Comparison of ENCODE assay signal across 8 cellular contexts in the genomic region with DNA sequence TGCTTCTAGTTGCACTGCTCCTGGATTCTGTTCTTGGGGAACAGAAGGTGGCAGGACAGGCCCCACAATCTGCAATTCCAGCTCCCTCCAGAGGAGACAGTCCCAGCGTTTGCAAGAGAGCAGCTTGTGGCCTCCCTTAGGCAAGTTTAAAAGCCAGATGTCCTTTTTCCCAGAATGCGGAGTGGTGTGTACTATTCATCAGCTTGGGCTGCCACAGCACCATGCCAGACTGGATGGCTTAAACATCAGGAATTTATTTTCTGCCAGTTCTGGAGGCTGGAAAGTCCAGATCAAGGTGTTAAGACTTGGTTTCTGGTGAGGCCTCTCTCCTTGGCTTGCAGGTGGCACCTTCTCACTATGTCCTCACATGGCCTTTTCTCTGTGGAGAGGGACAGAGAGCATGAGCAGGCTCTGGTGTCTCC. TPM values are rescaled to one million over a fixed set of nuclear protein-coding genes. Genes with fewer than 3 reads are reported as not detected.
DNase-seq lines count a peak whose midpoint lies in the region; ATAC-seq and TF ChIP-seq lines count a peak whose summit lies in the region.

No MANE protein-coding gene starts in this region.

- intact Hi-C loops in activated CD4-positive, alpha-beta T cell treated with anti-CD3 and anti-CD28 coated beads for 36 hours (cut with DNase I, micrococcal nuclease) = no loop called here
- intact Hi-C loops in body of pancreas (cut with DNase I) = no loop called here
- intact Hi-C loops in left colon (cut with DNase I, micrococcal nuclease) = no loop called here

- TF ChIP-seq POLR2A in NB4 (IDR thresholded peaks at IDR 0.05; ENCODE audit: extremely low read depth, insufficient read length) (no peak), body of pancreas (IDR thresholded peaks at IDR 0.05) (no peak)

- CTCF ChIA-PET in activated CD4-positive, alpha-beta T cell treated with anti-CD3 and anti-CD28 coated beads for 36 hours (lab: Charles Lee) = interaction anchor here (1.2 kb wide), 1 partner anchor 9 kb away, joined by 5 read pairs; no protein-coding TSS in a partner anchor

- no peaks in the 10 kb centered on the region for H3K9me3 ChIP-seq in body of pancreas

- peak overlapping the region; percentile 42 for H3K27ac Mint-ChIP-seq in activated CD4-positive, alpha-beta T cell treated with anti-CD3 and anti-CD28 coated beads for 36 hours
- no peak overlapping the region for H3K27ac Mint-ChIP-seq in osteocyte (ENCODE audit: unreplicated experiment)

- peaks cover 55% of the 10 kb centered on the region for H3K4me1 Mint-ChIP-seq in activated CD4-positive, alpha-beta T cell treated with anti-CD3 and anti-CD28 coated beads for 36 hours
- peaks cover 26% of the 10 kb centered on the region for H3K4me1 Mint-ChIP-seq in osteocyte (ENCODE audit: unreplicated experiment)

- no peaks in the 10 kb centered on the region for H3K9me3 Mint-ChIP-seq in activated CD4-positive, alpha-beta T cell treated with anti-CD3 and anti-CD28 coated beads for 36 hours (ENCODE audit: low read depth)
- no peaks in the 10 kb centered on the region for H3K9me3 Mint-ChIP-seq in osteocyte (ENCODE audit: unreplicated experiment)

- H3K27me3 Mint-ChIP-seq in activated CD4-positive, alpha-beta T cell treated with anti-CD3 and anti-CD28 coated beads for 36 hours = no peaks in the 10 kb centered on the region
- H3K27me3 Mint-ChIP-seq in osteocyte (ENCODE audit: unreplicated experiment) = no peaks in the 10 kb centered on the region

- peak overlapping the region; percentile 56 to 80 (median 74) for H3K27ac ChIP-seq in body of pancreas

- H3K4me3 Mint-ChIP-seq in activated CD4-positive, alpha-beta T cell treated with anti-CD3 and anti-CD28 coated beads for 36 hours = no peak overlapping the region
- H3K4me3 Mint-ChIP-seq in osteocyte (ENCODE audit: unreplicated experiment) = no peak overlapping the region

- no peaks in the 10 kb centered on the region for H3K36me3 ChIP-seq in body of pancreas (replicated peaks in 1 of 2; ENCODE audit: insufficient read depth in 1 of 2, low read depth in 2 of 2)

- peak; percentile 49 for DNase-seq in activated CD4-positive, alpha-beta T cell treated with anti-CD3 and anti-CD28 coated beads for 36 hours
- DNase-seq in activated CD4-positive, alpha-beta T cell treated with anti-CD3 and anti-CD28 coated beads for 4 hours = no peak
- DNase-seq in NB4 (ENCODE audit: low read depth) (peak; percentile 51), body of pancreas (peak; percentile 80 to 91 (median 88)), osteocyte (ENCODE audit: extremely low spot score, unreplicated experiment) (no peak), left colon (no peak)
- DNase-seq in activated CD4-positive, CD25-positive, alpha-beta regulatory T cell (lab: John Stamatoyannopoulos, UW) = no peak

- 0 to 20% methylated on average over 1 to 2 of the region's 2 CpGs for WGBS in body of pancreas, 2 donors

- peaks cover 6% of the 10 kb centered on the region for H3K36me3 Mint-ChIP-seq in activated CD4-positive, alpha-beta T cell treated with anti-CD3 and anti-CD28 coated beads for 36 hours (ENCODE audit: low read depth)
- no peaks in the 10 kb centered on the region for H3K36me3 Mint-ChIP-seq in osteocyte (ENCODE audit: unreplicated experiment)

- H3K4me3 ChIP-seq in NB4 (ENCODE audit: low read depth, low read length) = no peak overlapping the region
- H3K4me3 ChIP-seq in body of pancreas = no peak overlapping the region

- POLR2A ChIA-PET in activated CD4-positive, alpha-beta T cell treated with anti-CD3 and anti-CD28 coated beads for 36 hours (lab: Charles Lee) = no interaction called here

- H3K27me3 ChIP-seq in body of pancreas = no peaks in the 10 kb centered on the region

- TF ChIP-seq CTCF in NB4 (IDR thresholded peaks at IDR 0.05; ENCODE audit: low read depth, low read length) (peak; percentile 43), body of pancreas (IDR thresholded peaks at IDR 0.05) (peak; percentile 29 to 87 (median 71)), osteocyte (IDR thresholded peaks at IDR 0.05) (peak; percentile 38)

- ATAC-seq in activated CD4-positive, alpha-beta T cell treated with anti-CD3 and anti-CD28 coated beads for 36 hours = no peak
- ATAC-seq in body of pancreas (peak; percentile 74), left colon (no peak), GM19397 (IDR thresholded peaks at IDR 0.05; ENCODE audit: unreplicated experiment) (no peak)

- peaks cover 31% of the 10 kb centered on the region for H3K4me1 ChIP-seq in body of pancreas

RNA-seq across cellular contexts. Expression of a gene that starts 11.7 kb away (rescaled TPM):
- total RNA-seq in activated CD4-positive, alpha-beta T cell treated with anti-CD3 and anti-CD28 coated beads for 36 hours = 10 to 100 TPM; 18.5 to 19.7 TPM
- 1 to 10 TPM; 1.0 to 2.6 TPM for total RNA-seq in body of pancreas
- 1.9 and 3.3 TPM in 2 replicates for total RNA-seq in osteocyte
- 1 to 10 TPM; 2.2 to 2.9 TPM for total RNA-seq in left colon

RNA-seq across cellular contexts. Expression of a gene that starts 47.3 kb away (rescaled TPM):
- total RNA-seq in activated CD4-positive, alpha-beta T cell treated with anti-CD3 and anti-CD28 coated beads for 36 hours = not detected
- total RNA-seq in body of pancreas (not detected), osteocyte (not detected in 2 replicates), left colon (not detected)

RNA-seq across cellular contexts. Expression of a gene that starts 51.2 kb away (rescaled TPM):
- not detected for total RNA-seq in activated CD4-positive, alpha-beta T cell treated with anti-CD3 and anti-CD28 coated beads for 36 hours
- total RNA-seq in body of pancreas (under 1 TPM in 1 of 2 donors, not detected in 1; 0.52 TPM), osteocyte (not detected in 2 replicates), left colon (under 1 TPM in 1 of 2 donors, not detected in 1; 0.36 TPM)

Comparison
In these comparisons a context has a peak if more than half of its experiments do, and no peak if none do; other contexts are left out.
1. DNase-seq: peak in activated CD4-positive, alpha-beta T cell treated with anti-CD3 and anti-CD28 coated beads for 36 hours (single experiment), NB4 (single experiment) and body of pancreas (4 of 4); none in activated CD4-positive, alpha-beta T cell treated with anti-CD3 and anti-CD28 coated beads for 4 hours (0 of 2), osteocyte (single experiment), left colon (0 of 2) and activated CD4-positive, CD25-positive, alpha-beta regulatory T cell (0 of 4).
2. Peak in every context shown above with its lines, with median percentiles within 50 percentile points of each other: CTCF ChIP-seq.